In genomic region chr1:243482237-243483022, GRCh38 we compare ENCODE assay signal across 8 cellular contexts.
DNase-seq lines count a peak whose midpoint lies in the region; ATAC-seq and TF ChIP-seq lines count a peak whose summit lies in the region.

No MANE protein-coding gene starts in this region.

- no peaks in the 10 kb centered on the region for H3K9me3 ChIP-seq in A673 (ENCODE audit: low read depth, low read length, poor library complexity, severe bottlenecking)
- H3K9me3 ChIP-seq in right cardiac atrium (ENCODE audit: control insufficient read depth, low read length) = no peaks in the 10 kb centered on the region
- no peaks in the 10 kb centered on the region for H3K9me3 ChIP-seq in smooth muscle cell (replicated peaks; ENCODE audit: low read depth)

- peak overlapping the region in 1 of 2 donors; percentile 39 for H3K27ac Mint-ChIP-seq in activated naive CD4-positive, alpha-beta T cell treated with anti-CD3 and anti-CD28 coated beads, Interleukin-2, amount 50 U/mL, for 72 hours

- H3F3A ChIP-seq in smooth muscle cell (ENCODE audit: low read depth) = no peaks in the 10 kb centered on the region

- CTCF ChIA-PET in A673 (lab: Charles Lee) = no interaction called here

- H3K36me3 ChIP-seq in A673 (ENCODE audit: insufficient read depth, low read length, poor library complexity, severe bottlenecking) (no peaks in the 10 kb centered on the region), smooth muscle cell (ENCODE audit: low read depth) (no peaks in the 10 kb centered on the region)

- no peaks in the 10 kb centered on the region for H4K20me1 ChIP-seq in smooth muscle cell (ENCODE audit: low read depth)

- ATAC-seq in HG02885 (IDR thresholded peaks at IDR 0.05; ENCODE audit: poor library complexity, unreplicated experiment) = peak; percentile 31
- peak; percentile 23 to 31 for ATAC-seq in activated naive CD4-positive, alpha-beta T cell treated with anti-CD3 and anti-CD28 coated beads, Interleukin-2, amount 50 U/mL, for 72 hours
- peak; percentile 72 to 77 for ATAC-seq in right cardiac atrium
- ATAC-seq in GM18519 (IDR thresholded peaks at IDR 0.05; ENCODE audit: low FRiP score, unreplicated experiment) = no peak
- ATAC-seq in HG02763 (IDR thresholded peaks at IDR 0.05; ENCODE audit: unreplicated experiment) = no peak

- peak overlapping the region; percentile 88 for H3K4me2 ChIP-seq in smooth muscle cell

- H3K9ac ChIP-seq in smooth muscle cell (ENCODE audit: low read depth) = peak overlapping the region; percentile 47

- H3K27me3 ChIP-seq in A673 (replicated peaks; ENCODE audit: insufficient read depth, low read depth, low read length, poor library complexity) (no peaks in the 10 kb centered on the region), right cardiac atrium (ENCODE audit: control insufficient read depth, insufficient read depth) (no peaks in the 10 kb centered on the region), smooth muscle cell (ENCODE audit: low read depth) (no peaks in the 10 kb centered on the region)

- DNase-seq in A673 (ENCODE audit: low spot score) (peak; percentile 21), right cardiac atrium (peak; percentile 58 to 72 (median 66)), smooth muscle cell (lab: John Stamatoyannopoulos, UW; ENCODE audit: unreplicated experiment) (no peak), NK-92 (lab: John Stamatoyannopoulos, UW; ENCODE audit: unreplicated experiment) (no peak)
- no peak for DNase-seq in activated naive CD4-positive, alpha-beta T cell treated with anti-CD3 and anti-CD28 coated beads, Interleukin-2, amount 50 U/mL, for 72 hours (ENCODE audit: low spot score in 2 of 2)

- H3K27ac ChIP-seq in A673 (ENCODE audit: low read depth, low read length, poor library complexity, severe bottlenecking) (no peak overlapping the region), right cardiac atrium (ENCODE audit: low read length) (no peak overlapping the region), smooth muscle cell (ENCODE audit: low read depth) (no peak overlapping the region)

- POLR2A ChIA-PET in A673 (lab: Charles Lee; ENCODE audit: low non-redundant PET) = no interaction called here

- 22% methylated on average over 24 of the region's 24 CpGs for WGBS in right cardiac atrium
- WGBS in smooth muscle cell (ENCODE audit: low lambda C conversion rate) = 17% methylated on average over 24 of the region's 24 CpGs

- H3K79me2 ChIP-seq in smooth muscle cell (ENCODE audit: low read depth) = no peaks in the 10 kb centered on the region

- TF ChIP-seq CTCF in A673 (conservative IDR thresholded peaks at IDR 0.05; ENCODE audit: low read depth, low read length) (no peak), smooth muscle cell (IDR thresholded peaks at IDR 0.05; ENCODE audit: borderline replicate concordance, insufficient read depth, poor library complexity, severe bottlenecking) (no peak)

- H3K4me1 ChIP-seq in A673 (ENCODE audit: insufficient read depth, low read length, poor library complexity, severe bottlenecking) (no peaks in the 10 kb centered on the region), right cardiac atrium (ENCODE audit: control insufficient read depth, insufficient read depth, low read length) (peaks cover 4% of the 10 kb centered on the region), smooth muscle cell (ENCODE audit: low read depth) (peaks cover 17% of the 10 kb centered on the region)

- peaks cover 5 to 6% of the 10 kb centered on the region in 2 donors for H3K9me3 Mint-ChIP-seq in activated naive CD4-positive, alpha-beta T cell treated with anti-CD3 and anti-CD28 coated beads, Interleukin-2, amount 50 U/mL, for 72 hours

- no peak overlapping the region for H2AFZ ChIP-seq in smooth muscle cell (ENCODE audit: low read depth)

- intact Hi-C loops in A673 (cut with micrococcal nuclease; ENCODE audit: unreplicated experiment) = no loop called here
- intact Hi-C loops in right cardiac atrium (cut with DNase I) = no loop called here

- no TSS peak for BruUV-seq in A673 (replicated peaks; lab: Mats Ljungman, UMichigan)

- H3K4me3 ChIP-seq in A673 (ENCODE audit: low read depth, low read length, poor library complexity, severe bottlenecking) (peak overlapping the region; percentile 12), right cardiac atrium (ENCODE audit: low read length) (peak overlapping the region; percentile 4), smooth muscle cell (peak overlapping the region; percentile 45)

- peaks cover 6% of the 10 kb centered on the region in 2 donors for H3K36me3 Mint-ChIP-seq in activated naive CD4-positive, alpha-beta T cell treated with anti-CD3 and anti-CD28 coated beads, Interleukin-2, amount 50 U/mL, for 72 hours

Comparison
In these comparisons a context has a peak if more than half of its experiments do, and no peak if none do; other contexts are left out.
1. DNase-seq: peak in A673 (single experiment) and right cardiac atrium (3 of 3); none in activated naive CD4-positive, alpha-beta T cell treated with anti-CD3 and anti-CD28 coated beads, Interleukin-2, amount 50 U/mL, for 72 hours (0 of 2), smooth muscle cell (single experiment) and NK-92 (single experiment).
2. ATAC-seq: peak in HG02885 (single experiment), activated naive CD4-positive, alpha-beta T cell treated with anti-CD3 and anti-CD28 coated beads, Interleukin-2, amount 50 U/mL, for 72 hours (2 of 2) and right cardiac atrium (2 of 2); none in GM18519 (single experiment) and HG02763 (single experiment).
3. Peak in every context shown above with its lines, with median percentiles within 50 percentile points of each other: H3K4me3 ChIP-seq.